ENCODE assay signal across 24 cellular contexts in the genomic region with DNA sequence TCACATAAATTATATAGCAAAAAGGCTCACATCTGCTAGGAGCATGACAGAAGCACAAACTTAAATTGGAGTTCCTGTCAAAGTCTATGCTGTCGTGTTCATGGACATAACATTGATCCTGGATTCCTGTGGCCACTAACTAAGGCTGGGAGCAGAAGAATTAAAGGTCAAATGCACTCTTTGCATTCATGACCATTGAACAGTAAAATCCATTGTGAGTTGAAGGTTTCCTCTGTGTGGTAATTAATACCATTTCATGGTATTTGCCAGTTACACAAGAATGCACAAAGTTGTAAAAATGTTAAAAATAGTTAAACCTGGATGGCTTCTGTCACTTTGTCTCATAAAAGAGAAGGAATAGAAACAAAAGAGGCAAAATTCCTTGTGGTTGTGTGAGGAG.
"Had no signal": no experiment of that assay in that cellular context is flagged by ENCODE, and none has a peak within 500 bp of the region (broad histone marks: within the 10 kb centered on the region; RNA-seq: fewer than 3 reads in every experiment).

No MANE protein-coding gene starts in this region.

- H3K27ac ChIP-seq: dorsolateral prefrontal cortex, esophagus muscularis mucosa, gastrocnemius medialis, left lung, lower lobe of right lung, parathyroid adenoma, prostate gland, skin epidermis, stomach, thoracic aorta, transverse colon had no signal

- H3K9ac ChIP-seq: parathyroid adenoma had no signal

- ATAC-seq: gastrocnemius medialis; left lung; lower lobe of right lung; sciatic nerve; stimulated activated naive B cell treated with anti-CD40 and anti-IgM and Interleukin-4, amounts not matched to agents 10 μg/mL and 1 μg/mL and 100 μg/mL, for 72 hours had no signal

- DNase-seq: cortex of kidney; dorsolateral prefrontal cortex; effector CD8-positive, alpha-beta T cell; gastrocnemius medialis; glutamatergic neuron; islet precursor cell; left lung; lower lobe of right lung; naive B cell; stimulated activated CD4-positive, alpha-beta T cell treated with anti-CD3 and anti-CD28 coated beads, Interleukin-2, amount 100 ng/mL, for 24 hours; stimulated activated CD4-positive, alpha-beta T cell treated with anti-CD3 and anti-CD28 coated beads, Interleukin-4, amount 100 ng/mL, for 4 hours; stimulated activated naive B cell treated with anti-CD40 and anti-IgM and Interleukin-4, amounts not matched to agents 10 μg/mL and 1 μg/mL and 100 μg/mL, for 72 hours; stomach; substantia nigra; transverse colon had no signal

- H3K4me3 ChIP-seq: dorsolateral prefrontal cortex, esophagus muscularis mucosa, gastrocnemius medialis, left lung, lower lobe of right lung, prostate gland, skin epidermis, stomach, thoracic aorta, transverse colon had no signal

- H3K9me3 ChIP-seq: esophagus muscularis mucosa, gastrocnemius medialis, left lung, lower lobe of right lung, prostate gland, thoracic aorta, transverse colon had no signal

- H3K36me3 ChIP-seq: esophagus muscularis mucosa, gastrocnemius medialis, left lung, lower lobe of right lung, prostate gland, stomach, thoracic aorta, transverse colon had no signal

- H3K4me1 ChIP-seq: esophagus muscularis mucosa, gastrocnemius medialis, left lung, lower lobe of right lung, parathyroid adenoma, prostate gland, stomach, transverse colon had no signal

- H3K79me2 ChIP-seq: parathyroid adenoma had no signal

- H3K4me1 Mint-ChIP-seq: memory B cell; naive B cell; nephron; stimulated activated naive B cell treated with anti-CD40 and anti-IgM and Interleukin-4, amounts not matched to agents 10 μg/mL and 1 μg/mL and 100 μg/mL, for 72 hours had no signal

- FAIRE-seq: endometrium had no signal

- H3K4me3 Mint-ChIP-seq: memory B cell; naive B cell; nephron; stimulated activated naive B cell treated with anti-CD40 and anti-IgM and Interleukin-4, amounts not matched to agents 10 μg/mL and 1 μg/mL and 100 μg/mL, for 72 hours had no signal

- H3K27ac Mint-ChIP-seq: memory B cell; naive B cell; nephron; stimulated activated naive B cell treated with anti-CD40 and anti-IgM and Interleukin-4, amounts not matched to agents 10 μg/mL and 1 μg/mL and 100 μg/mL, for 72 hours had no signal

- H3K27me3 Mint-ChIP-seq: memory B cell; naive B cell; stimulated activated naive B cell treated with anti-CD40 and anti-IgM and Interleukin-4, amounts not matched to agents 10 μg/mL and 1 μg/mL and 100 μg/mL, for 72 hours had no signal

- H3K27me3 ChIP-seq: esophagus muscularis mucosa, gastrocnemius medialis, left lung, stomach, transverse colon had no signal

- H2AFZ ChIP-seq: parathyroid adenoma had no signal

- H3K36me3 Mint-ChIP-seq: memory B cell; stimulated activated naive B cell treated with anti-CD40 and anti-IgM and Interleukin-4, amounts not matched to agents 10 μg/mL and 1 μg/mL and 100 μg/mL, for 72 hours had no signal
